Comparison of ENCODE assay signal across 20 cellular contexts in the genomic region with DNA sequence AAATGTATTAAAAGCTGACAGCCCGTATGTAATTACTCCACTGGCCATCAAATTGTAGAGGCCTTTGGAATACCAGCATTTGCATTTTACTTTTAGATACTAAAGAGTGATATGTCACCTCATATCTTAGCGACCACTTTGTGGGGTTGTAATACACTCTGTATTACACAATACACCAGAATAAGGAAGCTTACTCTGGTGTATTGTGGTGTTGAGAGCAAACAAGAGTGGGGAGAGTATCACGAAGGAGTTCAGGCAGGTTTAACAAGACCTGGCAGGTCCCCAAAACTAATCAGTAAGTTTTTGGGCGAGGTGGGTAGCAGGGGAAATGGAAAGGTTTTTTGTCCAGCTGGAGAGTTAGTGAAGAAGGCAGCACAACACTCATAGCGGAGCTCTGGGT. TPM values are rescaled to one million over a fixed set of nuclear protein-coding genes. Genes with fewer than 3 reads are reported as not detected.
DNase-seq lines count a peak whose midpoint lies in the region; ATAC-seq and TF ChIP-seq lines count a peak whose summit lies in the region.
"Had no signal": no experiment of that assay in that cellular context is flagged by ENCODE, and none has a peak within 500 bp of the region (broad histone marks: within the 10 kb centered on the region; RNA-seq: fewer than 3 reads in every experiment).

No MANE protein-coding gene starts in this region.

- H3K4me1 Mint-ChIP-seq in CD4-positive, alpha-beta T cell (ENCODE audit: low read depth): peaks cover 82% of the 10 kb centered on the region
- peaks cover 45% of the 10 kb centered on the region for H3K4me1 Mint-ChIP-seq in stimulated activated memory B cell treated with anti-CD40 and anti-IgM and Interleukin-4, amounts not matched to agents 10 μg/mL and 1 μg/mL and 100 μg/mL, for 72 hours

- no peak for DNase-seq in CD4-positive, alpha-beta T cell
- DNase-seq in HL-60 (ENCODE audit: low read depth in 1 of 2, low spot score in 1 of 2) (peak; percentile 70 to 73), SKM-1 treated with dmso at 0.1 percent for 144 hours (lab: John Stamatoyannopoulos, UW; ENCODE audit: unreplicated experiment) (peak; percentile 78), erythroblast (lab: John Stamatoyannopoulos, UW) (peak; percentile 29 to 34), NCI-H1694 treated with DMSO at 0.1 percent for 48 hours (lab: John Stamatoyannopoulos, UW) (no peak), NCI-H1417 treated with DMSO at 0.1 percent for 48 hours (lab: John Stamatoyannopoulos, UW) (no peak)
- DNase-seq: activated T-cell treated with anti-CD3 and anti-CD28 coated beads, Interleukin-2, amount 50 U/mL, for 1 hour; aorta; BE2C; colonic mucosa; esophagus squamous epithelium; HCEC 1CT; NCI-H2081; NCI-H748 treated with DMSO at 0.1 percent for 48 hours; psoas muscle; SHP77 treated with DMSO at 0.1 percent for 48 hours; stimulated activated CD4-positive, alpha-beta T cell treated with anti-CD3 and anti-CD28 coated beads, Interleukin-15, amount 100 ng/mL, for 24 hours had no signal

- H3K27ac Mint-ChIP-seq in CD4-positive, alpha-beta T cell: peak overlapping the region; percentile 87
- H3K27ac Mint-ChIP-seq in stimulated activated memory B cell treated with anti-CD40 and anti-IgM and Interleukin-4, amounts not matched to agents 10 μg/mL and 1 μg/mL and 100 μg/mL, for 72 hours: no peak overlapping the region

- H3K27me3 ChIP-seq in CD4-positive, alpha-beta T cell (ENCODE audit: control insufficient read depth, insufficient read depth, low read length): no peaks in the 10 kb centered on the region
- no peaks in the 10 kb centered on the region for H3K27me3 ChIP-seq in HL-60 (ENCODE audit: insufficient read depth, poor library complexity, severe bottlenecking)
- H3K27me3 ChIP-seq: BE2C, colonic mucosa, esophagus squamous epithelium, suprapubic skin had no signal

- no peak for ATAC-seq in CD4-positive, alpha-beta T cell (ENCODE audit: poor library complexity)
- ATAC-seq in stimulated activated memory B cell treated with anti-CD40 and anti-IgM and Interleukin-4, amounts not matched to agents 10 μg/mL and 1 μg/mL and 100 μg/mL, for 72 hours: no peak
- no peak for ATAC-seq in HG03280 (IDR thresholded peaks at IDR 0.05; ENCODE audit: unreplicated experiment)
- ATAC-seq: psoas muscle had no signal

- no peaks in the 10 kb centered on the region for H3K9me3 Mint-ChIP-seq in CD4-positive, alpha-beta T cell
- no peaks in the 10 kb centered on the region for H3K9me3 Mint-ChIP-seq in stimulated activated memory B cell treated with anti-CD40 and anti-IgM and Interleukin-4, amounts not matched to agents 10 μg/mL and 1 μg/mL and 100 μg/mL, for 72 hours

- no peaks in the 10 kb centered on the region for H3K27me3 Mint-ChIP-seq in CD4-positive, alpha-beta T cell
- H3K27me3 Mint-ChIP-seq in stimulated activated memory B cell treated with anti-CD40 and anti-IgM and Interleukin-4, amounts not matched to agents 10 μg/mL and 1 μg/mL and 100 μg/mL, for 72 hours: no peaks in the 10 kb centered on the region

- H3K4me3 Mint-ChIP-seq in CD4-positive, alpha-beta T cell: peak overlapping the region; percentile 55
- no peak overlapping the region for H3K4me3 Mint-ChIP-seq in stimulated activated memory B cell treated with anti-CD40 and anti-IgM and Interleukin-4, amounts not matched to agents 10 μg/mL and 1 μg/mL and 100 μg/mL, for 72 hours

- no peaks in the 10 kb centered on the region for H3K9me3 ChIP-seq in CD4-positive, alpha-beta T cell (ENCODE audit: control insufficient read depth, low read length)
- H3K9me3 ChIP-seq: BE2C, colonic mucosa, esophagus squamous epithelium, psoas muscle, suprapubic skin had no signal

- peaks cover 71% of the 10 kb centered on the region for H3K36me3 Mint-ChIP-seq in CD4-positive, alpha-beta T cell (ENCODE audit: low read depth)
- H3K36me3 Mint-ChIP-seq in stimulated activated memory B cell treated with anti-CD40 and anti-IgM and Interleukin-4, amounts not matched to agents 10 μg/mL and 1 μg/mL and 100 μg/mL, for 72 hours: peaks cover 32% of the 10 kb centered on the region

- intact Hi-C loops in CD4-positive, alpha-beta T cell (cut with DNase I, micrococcal nuclease): loop anchor here in 1 of 2 experiments (10.0 kb wide), 4 partner anchors 462 to 1352 kb away; a partner anchor contains a TSS

- H3K4me3 ChIP-seq in HL-60 (replicated peaks; ENCODE audit: insufficient read depth, low read length): peak overlapping the region; percentile 18
- H3K4me3 ChIP-seq: colonic mucosa, esophagus squamous epithelium, psoas muscle, suprapubic skin had no signal

- TF ChIP-seq POLR2A in erythroblast (IDR thresholded peaks at IDR 0.05; ENCODE audit: low read length): no peak

- H3K27ac ChIP-seq in CD4-positive, alpha-beta T cell (ENCODE audit: low read depth, low read length): no peak overlapping the region
- H3K27ac ChIP-seq in HL-60 (replicated peaks): peak overlapping the region; percentile 92
- H3K27ac ChIP-seq: colonic mucosa, psoas muscle, suprapubic skin had no signal

- POLR2A ChIA-PET in CD4-positive, alpha-beta T cell (lab: Charles Lee): no interaction called here

- TF ChIP-seq CTCF in CD4-positive, alpha-beta T cell (IDR thresholded peaks at IDR 0.05): no peak
- no peak for TF ChIP-seq CTCF in HL-60 (IDR thresholded peaks at IDR 0.05; ENCODE audit: insufficient read depth, low read length)

- CTCF ChIA-PET in CD4-positive, alpha-beta T cell (lab: Charles Lee): no interaction called here

RNA-seq across cellular contexts. Expression of a gene that starts 3.2 kb away (rescaled TPM):
- total RNA-seq in CD4-positive, alpha-beta T cell: 100 to 1,000 TPM; 141 TPM

Comparison
In these comparisons a context has a peak if more than half of its experiments do, and no peak if none do; other contexts are left out.
1. DNase-seq: peak in HL-60 (2 of 2), SKM-1 treated with dmso at 0.1 percent for 144 hours (single experiment) and erythroblast (2 of 2); none in CD4-positive, alpha-beta T cell (0 of 10), NCI-H1694 treated with DMSO at 0.1 percent for 48 hours (single experiment) and NCI-H1417 treated with DMSO at 0.1 percent for 48 hours (single experiment).